In the genomic region with DNA sequence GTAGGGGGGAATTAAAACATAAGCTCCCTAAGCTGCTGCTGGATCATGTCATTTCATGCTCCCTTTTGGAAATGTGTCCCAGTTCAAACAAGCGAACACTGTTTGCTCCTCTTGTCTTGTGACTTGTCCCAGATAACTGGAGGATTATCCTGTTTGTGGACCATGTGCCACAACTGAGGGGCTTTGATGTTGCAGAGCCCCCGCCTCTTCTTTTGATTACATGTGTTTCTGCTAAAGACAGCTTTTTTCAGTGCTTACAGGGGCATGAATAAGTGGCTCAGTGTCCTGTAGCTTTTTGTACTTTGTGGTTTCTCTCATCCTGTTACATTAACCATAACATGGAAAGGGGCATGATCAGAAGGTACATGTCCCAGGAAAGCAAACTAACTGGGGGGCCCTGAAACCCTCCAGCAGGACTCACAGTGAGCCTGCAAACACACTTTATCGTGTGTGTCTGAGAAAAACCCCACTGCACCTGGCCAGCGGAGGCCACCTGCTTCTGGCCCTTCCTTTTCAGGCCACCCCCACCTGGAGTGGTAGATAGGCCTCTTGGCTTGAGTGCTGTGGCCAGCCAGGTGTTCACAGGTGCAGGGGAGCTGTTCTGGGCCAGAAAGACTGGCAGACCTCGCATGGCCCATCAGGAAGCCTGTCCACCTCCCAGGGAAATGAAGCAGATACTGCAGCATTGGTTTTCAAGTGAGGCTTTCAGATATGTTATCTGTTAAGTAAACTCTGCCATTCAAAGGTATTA, we compare ENCODE assay signal across 10 cellular contexts.
A peak's percentile ranks its signal among the peaks of the same experiment; 100 is the strongest.
DNase-seq lines count a peak whose midpoint lies in the region; ATAC-seq and TF ChIP-seq lines count a peak whose summit lies in the region.
"Had no signal": no experiment of that assay in that cellular context is flagged by ENCODE, and none has a peak within 500 bp of the region (broad histone marks: within the 10 kb centered on the region; RNA-seq: fewer than 3 reads in every experiment).

No MANE protein-coding gene starts in this region.

- no peak for TF ChIP-seq EP300 in gastroesophageal sphincter (IDR thresholded peaks at IDR 0.05)

- WGBS in gastroesophageal sphincter (ENCODE audit: low coverage in 1 of 2), 2 donors = 27 to 34% methylated on average over 3 of the region's 5 CpGs
- WGBS in psoas muscle, 3 donors = 38 to 68% (median 52%) methylated on average over 5 of the region's 5 CpGs

- H3K9me3 ChIP-seq in gastroesophageal sphincter (no peaks in the 10 kb centered on the region), psoas muscle (no peaks in the 10 kb centered on the region)

- H3K27me3 ChIP-seq in gastroesophageal sphincter = no peaks in the 10 kb centered on the region
- H3K27me3 ChIP-seq in psoas muscle (ENCODE audit: insufficient read depth in 3 of 3, low read length in 2 of 3) = no peaks in the 10 kb centered on the region

- intact Hi-C loops in psoas muscle (cut with DNase I) = loop anchor here in 1 of 2 donors (2.0 kb wide), 1 partner anchor 41 kb away; no protein-coding TSS in a partner anchor

- H3K36me3 ChIP-seq in gastroesophageal sphincter = peaks cover 0 to 13% of the 10 kb centered on the region in 2 donors
- H3K36me3 ChIP-seq in psoas muscle (ENCODE audit: insufficient read depth in 1 of 2, low read depth in 1 of 2) = peaks cover 0 to 4% of the 10 kb centered on the region in 2 donors

- TF ChIP-seq CTCF in gastroesophageal sphincter (IDR thresholded peaks at IDR 0.05) = no peak
- no peak for TF ChIP-seq CTCF in psoas muscle (IDR thresholded peaks at IDR 0.05)

- ATAC-seq in gastroesophageal sphincter = no peak
- no peak for ATAC-seq in psoas muscle
- ATAC-seq in GM19463 (IDR thresholded peaks at IDR 0.05; ENCODE audit: unreplicated experiment) = no peak
- ATAC-seq in HG02678 (IDR thresholded peaks at IDR 0.05; ENCODE audit: unreplicated experiment) = no peak

- H3K27ac ChIP-seq in gastroesophageal sphincter = peak overlapping the region; percentile 7 to 99 (median 86)
- peak overlapping the region; percentile 93 for H3K27ac ChIP-seq in psoas muscle

- no peak for TF ChIP-seq POLR2A in gastroesophageal sphincter (IDR thresholded peaks at IDR 0.05)

- H3K4me1 ChIP-seq in gastroesophageal sphincter (peaks cover 45 to 100% (median 59%) of the 10 kb centered on the region in 3 donors), psoas muscle (peaks cover 90% of the 10 kb centered on the region)

- H3K4me3 ChIP-seq in gastroesophageal sphincter (no peak overlapping the region), psoas muscle (no peak overlapping the region)

- DNase-seq in DMS153 (lab: John Stamatoyannopoulos, UW) (peak; percentile 87), NCI-H510A (lab: John Stamatoyannopoulos, UW) (peak; percentile 96), psoas muscle (no peak), NCI-H1436 (lab: John Stamatoyannopoulos, UW) (no peak), NCI-H2227 treated with DMSO at 0.1 percent for 48 hours (lab: John Stamatoyannopoulos, UW) (no peak)
- DNase-seq: activated T-cell treated with anti-CD3 and anti-CD28 coated beads, Interleukin-2, amount 50 U/mL, for 1 hour; CD4-positive, CD25-positive, alpha-beta regulatory T cell had no signal

Comparison
In these comparisons a context has a peak if more than half of its experiments do, and no peak if none do; other contexts are left out.
1. DNase-seq: peak in DMS153 (single experiment) and NCI-H510A (single experiment); none in psoas muscle (0 of 2), NCI-H1436 (single experiment) and NCI-H2227 treated with DMSO at 0.1 percent for 48 hours (single experiment).